Comparison of ENCODE assay signal across 8 cellular contexts in genomic region chr1:170663441-170664282, GRCh38. TPM values are rescaled to one million over a fixed set of nuclear protein-coding genes. Genes with fewer than 3 reads are reported as not detected.
DNase-seq lines count a peak whose midpoint lies in the region; ATAC-seq and TF ChIP-seq lines count a peak whose summit lies in the region.

PRRX1 (plus strand) TSS chr1:170664131; CDS start chr1:170664219, 88 bp downstream.

- DNase-seq in left ventricle myocardium superior (no peak), retinal pigment epithelial cell (ENCODE audit: low read depth) (no peak), NCI-H1930 (lab: John Stamatoyannopoulos, UW) (no peak), NCI-H2107 treated with DMSO at 0.1 percent for 48 hours (lab: John Stamatoyannopoulos, UW; ENCODE audit: unreplicated experiment) (no peak)
- no peak for DNase-seq in activated CD8-positive, alpha-beta memory T cell treated with anti-CD3 and anti-CD28 coated beads, Interleukin-2, amount 50 U/mL, for 4 hours

- H3K9ac ChIP-seq in ES-I3 (ENCODE audit: low read depth, low read length): peak within 1 kb of the TSS; percentile 47; the same call in 1 of the 2 replicates

- intact Hi-C loops in left ventricle myocardium superior (cut with micrococcal nuclease): loop anchor here (5.0 kb wide), 1 partner anchor 131 kb away; the partner anchor contains the start of gene GORAB

- TF ChIP-seq CTCF in WI38 (IDR thresholded peaks at IDR 0.05; ENCODE audit: low read depth, low read length) (no peak), retinal pigment epithelial cell (conservative IDR thresholded peaks at IDR 0.05; ENCODE audit: low read depth, low read length) (no peak)

- H3K4me3 ChIP-seq in WI38 (ENCODE audit: low read depth, low read length) (peak within 1 kb of the TSS; percentile 72), retinal pigment epithelial cell (ENCODE audit: low read length) (peak within 1 kb of the TSS; percentile 93)

- peaks cover 5% of the 10 kb centered on the region; the same call in 1 of the 2 replicates for H3K4me1 ChIP-seq in ES-I3 (ENCODE audit: insufficient read depth, low read length)

- no peaks in the 10 kb centered on the region for H3K36me3 ChIP-seq in ES-I3 (ENCODE audit: insufficient read depth, low read length)

- H3K9me3 ChIP-seq in ES-I3 (ENCODE audit: control insufficient read depth, insufficient read depth, low read length): no peaks in the 10 kb centered on the region

- peak; percentile 44 for ATAC-seq in left ventricle myocardium superior
- no peak for ATAC-seq in HG02885 (IDR thresholded peaks at IDR 0.05; ENCODE audit: poor library complexity, unreplicated experiment)

RNA-seq across cellular contexts. Expression of gene PRRX1, which starts in this region (rescaled TPM):
- total RNA-seq in left ventricle myocardium superior: 36.5 TPM
